9 cellular contexts compared by ENCODE assay signal in genomic region chr21:32921632-32922230, GRCh38.
A peak's percentile ranks its signal among the peaks of the same experiment; 100 is the strongest.
DNase-seq lines count a peak whose midpoint lies in the region; ATAC-seq and TF ChIP-seq lines count a peak whose summit lies in the region.
"Had no signal": no experiment of that assay in that cellular context is flagged by ENCODE, and none has a peak within 500 bp of the region (broad histone marks: within the 10 kb centered on the region; RNA-seq: fewer than 3 reads in every experiment).

No MANE protein-coding gene starts in this region.

- H3K9me3 ChIP-seq in SU-DHL-6 (ENCODE audit: insufficient read depth, low read length): peaks cover 10% of the 10 kb centered on the region; the same call in 1 of the 2 replicates
- H3K9me3 ChIP-seq: pancreas had no signal

- H3F3A ChIP-seq in SU-DHL-6 (ENCODE audit: insufficient read depth): no peaks in the 10 kb centered on the region

- no peaks in the 10 kb centered on the region for H3K36me3 ChIP-seq in SU-DHL-6 (ENCODE audit: low read length)
- H3K36me3 ChIP-seq: pancreas had no signal

- no peaks in the 10 kb centered on the region for H3K36me3 Mint-ChIP-seq in osteocyte (ENCODE audit: unreplicated experiment)

- peak; percentile 60 for TF ChIP-seq CTCF in SU-DHL-6 (IDR thresholded peaks at IDR 0.05; ENCODE audit: insufficient read depth, low read length, poor library complexity, severe bottlenecking)
- peak in 47 of 56 donors; percentile 1 to 55 (median 34) for TF ChIP-seq CTCF in dorsolateral prefrontal cortex (IDR thresholded peaks at IDR 0.05 in 54 of 56, conservative IDR thresholded peaks at IDR 0.05 in 2 of 56; ENCODE audit: low read depth in 1 of 56, partially characterized antibody in 56 of 56)
- TF ChIP-seq CTCF in osteocyte (IDR thresholded peaks at IDR 0.05): peak; percentile 28

- peaks cover 4% of the 10 kb centered on the region for H3K27me3 Mint-ChIP-seq in osteocyte (ENCODE audit: unreplicated experiment)

- no peak for ATAC-seq in HG03439 (IDR thresholded peaks at IDR 0.05; ENCODE audit: unreplicated experiment)

- H3K27ac Mint-ChIP-seq in osteocyte (ENCODE audit: unreplicated experiment): no peak overlapping the region

- no peaks in the 10 kb centered on the region for H3K79me2 ChIP-seq in SU-DHL-6 (ENCODE audit: insufficient read depth, low read length)

- peaks cover 25% of the 10 kb centered on the region for H3K9me3 Mint-ChIP-seq in osteocyte (ENCODE audit: unreplicated experiment)

- H3K4me3 ChIP-seq in SU-DHL-6 (ENCODE audit: insufficient read depth, low read length, poor library complexity, severe bottlenecking) (no peak overlapping the region), dorsolateral prefrontal cortex (no peak overlapping the region)
- H3K4me3 ChIP-seq: pancreas had no signal

- DNase-seq in NCI-H82 (lab: John Stamatoyannopoulos, UW): peak; percentile 72
- no peak for DNase-seq in NCI-H82 treated with DMSO at 0.1 percent for 48 hours (lab: John Stamatoyannopoulos, UW; ENCODE audit: unreplicated experiment)
- peak in 1 of 10 donors; percentile 45 for DNase-seq in dorsolateral prefrontal cortex
- peak; percentile 78 for DNase-seq in osteocyte (ENCODE audit: extremely low spot score, unreplicated experiment)
- DNase-seq in NCI-H1105 treated with DMSO at 0.1 percent for 48 hours (lab: John Stamatoyannopoulos, UW): no peak
- DNase-seq in foreskin melanocyte: no peak
- DNase-seq: pancreas had no signal

- H3K27me3 ChIP-seq in SU-DHL-6 (ENCODE audit: low read length): no peaks in the 10 kb centered on the region
- no peaks in the 10 kb centered on the region for H3K27me3 ChIP-seq in dorsolateral prefrontal cortex
- H3K27me3 ChIP-seq: pancreas had no signal

- no peak overlapping the region for H3K9ac ChIP-seq in SU-DHL-6 (ENCODE audit: low read length)

- H3K27ac ChIP-seq in SU-DHL-6 (ENCODE audit: low read depth, low read length): no peak overlapping the region
- no peak overlapping the region for H3K27ac ChIP-seq in dorsolateral prefrontal cortex
- H3K27ac ChIP-seq: pancreas had no signal

- no peaks in the 10 kb centered on the region for H3K9me2 ChIP-seq in SU-DHL-6 (replicated peaks; ENCODE audit: insufficient read depth, low read length)

- no peaks in the 10 kb centered on the region for H3K4me1 Mint-ChIP-seq in osteocyte (ENCODE audit: unreplicated experiment)

- H2AFZ ChIP-seq in SU-DHL-6 (ENCODE audit: low read depth, low read length, severe bottlenecking): no peak overlapping the region

- H4K20me1 ChIP-seq in SU-DHL-6 (ENCODE audit: low read depth, low read length): no peaks in the 10 kb centered on the region

- intact Hi-C loops in dorsolateral prefrontal cortex (cut with DNase I): no loop called here

- H3K4me2 ChIP-seq in SU-DHL-6 (ENCODE audit: low read depth, low read length, poor library complexity, severe bottlenecking): no peak overlapping the region

- no peak overlapping the region for H3K4me3 Mint-ChIP-seq in osteocyte (ENCODE audit: unreplicated experiment)

Comparison
In these comparisons a context has a peak if more than half of its experiments do, and no peak if none do; other contexts are left out.
1. DNase-seq: peak in NCI-H82 (single experiment) and osteocyte (single experiment); none in NCI-H82 treated with DMSO at 0.1 percent for 48 hours (single experiment), NCI-H1105 treated with DMSO at 0.1 percent for 48 hours (single experiment) and foreskin melanocyte (single experiment).
2. Peak in every context shown above with its lines, with median percentiles within 50 percentile points of each other: CTCF ChIP-seq.